In genomic region chr12:113021500-113021899, GRCh38 we compare ENCODE assay signal across 23 cellular contexts. TPM values are rescaled to one million over a fixed set of nuclear protein-coding genes. Genes with fewer than 3 reads are reported as not detected.
"Had no signal": no experiment of that assay in that cellular context is flagged by ENCODE, and none has a peak within 500 bp of the region (broad histone marks: within the 10 kb centered on the region; RNA-seq: fewer than 3 reads in every experiment).

No MANE protein-coding gene starts in this region.

- H3K4me1 ChIP-seq: SJCRH30 had no signal

- H3K9me3 ChIP-seq: SJCRH30 had no signal

- H3K27me3 ChIP-seq: SJCRH30 had no signal

- H3K4me3 ChIP-seq: SJCRH30 had no signal

- H3K27ac ChIP-seq: SJCRH30 had no signal

- DNase-seq: IMR-90, Karpas-422, KG1, MM.1S, NCI-H1092 treated with DMSO at 0.1 percent for 48 hours, NCI-H1436, NCI-H187, NCI-H2029, NCI-H2081 treated with DMSO at 0.1 percent for 48 hours, NCI-H2171, NCI-H226, NCI-H446, NCI-H510A, NCI-H524 treated with DMSO at 0.1 percent for 48 hours, NCI-H69, NCI-H774, RPMI8226, SHP77 treated with DMSO at 0.1 percent for 48 hours, SJCRH30 had no signal

- H3K36me3 ChIP-seq: SJCRH30 had no signal

- ATAC-seq: HepG2, Right ventricle myocardium inferior, SK-N-SH treated with all-trans-retinoic acid at 6 μM for 48 hours had no signal

- FAIRE-seq: HepG2, RCC 7860 had no signal

RNA-seq across cellular contexts. Expression of gene DTX1, which starts 35.0 kb away (rescaled TPM):
- total RNA-seq: HepG2, IMR-90, SJCRH30 had no signal
- polyA plus RNA-seq: HepG2, IMR-90 had no signal

RNA-seq across cellular contexts. Expression of gene OAS2, which starts 43.2 kb away (rescaled TPM):
- total RNA-seq: SJCRH30 had no signal
- polyA plus RNA-seq: IMR-90 had no signal
